14 cellular contexts compared by ENCODE assay signal in the genomic region with DNA sequence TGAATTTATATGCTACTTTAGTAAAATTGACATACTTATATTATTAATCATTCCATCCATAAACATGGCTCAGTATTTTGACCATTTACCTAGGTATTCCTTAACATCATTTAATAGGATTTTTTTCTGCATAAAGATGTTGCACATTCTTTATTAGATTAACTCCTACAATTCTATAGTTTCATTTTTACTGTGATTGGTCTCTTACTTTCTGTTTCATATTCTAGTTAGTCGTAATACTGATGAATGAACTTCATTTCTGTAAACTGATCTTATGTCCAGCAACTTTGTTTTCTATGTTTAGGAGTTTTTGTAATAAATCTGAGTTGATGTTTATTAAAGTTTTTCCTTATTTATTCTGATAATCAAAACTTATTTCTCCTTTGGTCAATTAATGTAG.
DNase-seq lines count a peak whose midpoint lies in the region; ATAC-seq and TF ChIP-seq lines count a peak whose summit lies in the region.
"Had no signal": no experiment of that assay in that cellular context is flagged by ENCODE, and none has a peak within 500 bp of the region (broad histone marks: within the 10 kb centered on the region; RNA-seq: fewer than 3 reads in every experiment).

No MANE protein-coding gene starts in this region.

- no peak for TF ChIP-seq POLR2A in uterus (IDR thresholded peaks at IDR 0.05)
- TF ChIP-seq POLR2A in thyroid gland (IDR thresholded peaks at IDR 0.05): no peak

- POLR2A ChIA-PET in CD8-positive, alpha-beta T cell (lab: Charles Lee): no interaction called here

- H3K36me3 ChIP-seq in CD8-positive, alpha-beta T cell (ENCODE audit: insufficient read depth, low read length): no peaks in the 10 kb centered on the region
- H3K36me3 ChIP-seq in uterus: no peaks in the 10 kb centered on the region
- H3K36me3 ChIP-seq in thyroid gland: no peaks in the 10 kb centered on the region
- no peaks in the 10 kb centered on the region for H3K36me3 ChIP-seq in GM23248 (ENCODE audit: low read depth)
- H3K36me3 ChIP-seq: brain microvascular endothelial cell, spleen had no signal

- H3K9me2 ChIP-seq in GM23248 (ENCODE audit: insufficient read depth): no peaks in the 10 kb centered on the region

- no peaks in the 10 kb centered on the region for H3K27me3 Mint-ChIP-seq in CD8-positive, alpha-beta T cell (ENCODE audit: low read depth)
- H3K27me3 Mint-ChIP-seq: naive B cell had no signal

- no peak overlapping the region for H3K27ac Mint-ChIP-seq in CD8-positive, alpha-beta T cell
- H3K27ac Mint-ChIP-seq: naive B cell had no signal

- H3K4me1 ChIP-seq in CD8-positive, alpha-beta T cell (ENCODE audit: insufficient read depth, low read length): no peaks in the 10 kb centered on the region
- H3K4me1 ChIP-seq in uterus (no peaks in the 10 kb centered on the region), thyroid gland (no peaks in the 10 kb centered on the region), GM23248 (ENCODE audit: insufficient read depth) (no peaks in the 10 kb centered on the region)

- H3F3A ChIP-seq in GM23248 (ENCODE audit: insufficient read depth): no peaks in the 10 kb centered on the region

- H3K79me2 ChIP-seq in GM23248 (ENCODE audit: insufficient read depth): no peaks in the 10 kb centered on the region

- peak overlapping the region; percentile 44 for H3K4me3 Mint-ChIP-seq in CD8-positive, alpha-beta T cell
- H3K4me3 Mint-ChIP-seq: naive B cell had no signal

- H3K4me1 Mint-ChIP-seq in CD8-positive, alpha-beta T cell (ENCODE audit: low read depth): peaks cover 8% of the 10 kb centered on the region
- H3K4me1 Mint-ChIP-seq: naive B cell had no signal

- no peak overlapping the region for H3K9ac ChIP-seq in GM23248

- no peaks in the 10 kb centered on the region for H4K20me1 ChIP-seq in GM23248 (ENCODE audit: insufficient read depth)

- H3K4me3 ChIP-seq in CD8-positive, alpha-beta T cell (ENCODE audit: low read depth, low read length): peak overlapping the region; percentile 20
- H3K4me3 ChIP-seq in uterus (no peak overlapping the region), thyroid gland (replicated peaks in 1 of 3) (no peak overlapping the region), GM23248 (no peak overlapping the region)
- H3K4me3 ChIP-seq: spleen had no signal

- DNase-seq in CD8-positive, alpha-beta T cell: no peak
- DNase-seq in uterus (no peak), GDM1 (lab: John Stamatoyannopoulos, UW) (no peak), thyroid gland (no peak), GM23248 (no peak)
- DNase-seq: brain microvascular endothelial cell, naive B cell, NCI-H526, spleen, SW 1271 had no signal

- no peaks in the 10 kb centered on the region for H3K36me3 Mint-ChIP-seq in CD8-positive, alpha-beta T cell
- H3K36me3 Mint-ChIP-seq: naive B cell had no signal

- H3K27ac ChIP-seq in CD8-positive, alpha-beta T cell (ENCODE audit: low read depth, low read length): no peak overlapping the region
- H3K27ac ChIP-seq in uterus (no peak overlapping the region), thyroid gland (no peak overlapping the region), GM23248 (no peak overlapping the region)
- H3K27ac ChIP-seq: brain microvascular endothelial cell, epithelial cell of prostate had no signal

- H3K9me3 ChIP-seq in CD8-positive, alpha-beta T cell (ENCODE audit: low read length): no peaks in the 10 kb centered on the region
- H3K9me3 ChIP-seq in uterus: no peaks in the 10 kb centered on the region
- no peaks in the 10 kb centered on the region for H3K9me3 ChIP-seq in thyroid gland
- H3K9me3 ChIP-seq in GM23248 (ENCODE audit: low read depth): no peaks in the 10 kb centered on the region
- H3K9me3 ChIP-seq: spleen had no signal

- in situ Hi-C loops in GM23248 (cut with MboI): no loop called here

- TF ChIP-seq CTCF in CD8-positive, alpha-beta T cell (IDR thresholded peaks at IDR 0.05): no peak
- TF ChIP-seq CTCF in uterus (IDR thresholded peaks at IDR 0.05) (no peak), thyroid gland (IDR thresholded peaks at IDR 0.05) (no peak)

- 71 to 78% methylated on average over 1 of the region's 1 CpG for WGBS in thyroid gland, 2 donors
- WGBS in GM23248 (ENCODE audit: low coverage in 1 of 2, low lambda C conversion rate in 2 of 2, missing lambda C conversion rate in 2 of 2), 2 experiments: 16 to 18% methylated on average over 1 of the region's 1 CpG

- CTCF ChIA-PET in CD8-positive, alpha-beta T cell (lab: Charles Lee): no interaction called here

- no peak overlapping the region for H3K4me2 ChIP-seq in GM23248 (ENCODE audit: unreplicated experiment)

- ATAC-seq in CD8-positive, alpha-beta T cell: no peak
- ATAC-seq in GM19328 (IDR thresholded peaks at IDR 0.05; ENCODE audit: unreplicated experiment) (peak; percentile 58), HG02798 (IDR thresholded peaks at IDR 0.05; ENCODE audit: poor library complexity, unreplicated experiment) (peak; percentile 77), HG03520 (IDR thresholded peaks at IDR 0.05; ENCODE audit: unreplicated experiment) (peak; percentile 70)

- H3K9me3 Mint-ChIP-seq in CD8-positive, alpha-beta T cell: no peaks in the 10 kb centered on the region
- H3K9me3 Mint-ChIP-seq: naive B cell had no signal

- intact Hi-C loops in CD8-positive, alpha-beta T cell (cut with DNase I, micrococcal nuclease): no loop called here
- intact Hi-C loops in uterus (cut with DNase I; ENCODE audit: low total_unique reads) (no loop called here), thyroid gland (cut with DNase I) (no loop called here)

- H3K27me3 ChIP-seq in CD8-positive, alpha-beta T cell (ENCODE audit: insufficient read depth, low read length): no peaks in the 10 kb centered on the region
- H3K27me3 ChIP-seq in uterus (no peaks in the 10 kb centered on the region), thyroid gland (no peaks in the 10 kb centered on the region), GM23248 (replicated peaks; ENCODE audit: insufficient read depth) (no peaks in the 10 kb centered on the region)
- H3K27me3 ChIP-seq: brain microvascular endothelial cell, spleen had no signal

- no peak overlapping the region for H2AFZ ChIP-seq in GM23248
